ENCODE assay signal across 18 cellular contexts in the genomic region with DNA sequence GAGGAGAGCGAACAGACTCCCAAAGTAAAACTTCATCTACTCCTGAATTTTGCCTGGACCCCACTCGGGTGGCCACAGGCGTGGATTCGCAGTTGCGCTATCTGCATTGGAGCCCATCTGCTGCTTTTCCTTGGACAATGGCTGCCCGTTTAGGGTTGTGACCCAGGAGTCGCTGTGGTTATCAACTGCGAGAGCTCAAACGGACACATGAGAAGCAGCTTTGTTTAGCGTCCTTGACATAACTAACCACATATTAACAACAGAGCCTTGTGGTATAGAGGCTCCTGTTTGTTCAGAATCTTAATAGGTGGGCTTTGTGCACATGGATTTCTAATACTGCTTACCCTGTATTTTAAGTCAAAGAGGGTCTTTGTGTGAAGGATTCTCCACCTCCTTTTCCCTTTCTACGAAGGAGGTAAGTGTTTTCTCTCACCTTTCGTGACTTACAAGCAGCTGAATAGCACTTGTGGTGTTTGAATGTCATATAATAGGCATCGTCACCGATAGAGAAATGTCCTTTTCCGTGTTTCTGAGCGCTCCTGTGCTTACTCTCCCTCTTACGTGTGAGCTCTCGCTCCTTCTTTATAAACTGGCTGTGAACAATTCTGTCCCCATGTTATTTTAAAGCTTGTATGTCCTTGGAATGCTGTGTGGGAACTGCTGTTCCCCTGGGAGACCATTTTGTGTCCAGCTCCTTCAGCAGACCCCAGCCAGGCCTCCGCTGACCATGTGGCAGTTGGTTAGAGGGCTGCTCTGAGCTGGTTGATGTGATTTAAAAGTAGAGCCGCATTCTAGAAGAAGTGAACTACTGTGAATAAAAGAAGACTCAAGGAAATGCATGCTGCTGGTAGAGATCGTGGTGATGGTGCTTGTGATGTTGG.
"Had no signal": no experiment of that assay in that cellular context is flagged by ENCODE, and none has a peak within 500 bp of the region (broad histone marks: within the 10 kb centered on the region; RNA-seq: fewer than 3 reads in every experiment).

No MANE protein-coding gene starts in this region.

- ATAC-seq: activated CD4-positive, alpha-beta T cell treated with anti-CD3 and anti-CD28 coated beads for 36 hours; activated T-cell treated with anti-CD3 and anti-CD28 coated beads, Interleukin-2, amount 50 U/mL, for 72 hours; body of pancreas; left lobe of liver; psoas muscle had no signal

- H3K4me1 Mint-ChIP-seq: activated B cell treated with CpG ODN at 0.5 μM for 24 hours; activated CD4-positive, alpha-beta T cell treated with anti-CD3 and anti-CD28 coated beads for 36 hours; naive B cell had no signal

- H3K27ac Mint-ChIP-seq: activated B cell treated with CpG ODN at 0.5 μM for 24 hours; activated CD4-positive, alpha-beta memory T cell treated with anti-CD3 and anti-CD28 coated beads for 36 hours; activated CD4-positive, alpha-beta T cell treated with anti-CD3 and anti-CD28 coated beads for 36 hours; activated T-cell treated with anti-CD3 and anti-CD28 coated beads, Interleukin-2, amount 50 U/mL, for 72 hours; naive B cell had no signal

- DNase-seq: activated B cell treated with CpG ODN at 0.5 μM for 24 hours; activated CD4-positive, alpha-beta memory T cell treated with anti-CD3 and anti-CD28 coated beads for 36 hours; activated CD4-positive, alpha-beta T cell treated with anti-CD3 and anti-CD28 coated beads for 36 hours; activated effector memory CD4-positive, alpha-beta T cell treated with anti-CD3 and anti-CD28 coated beads, Interleukin-2, amount 50 U/mL, for 16 hours; activated naive CD4-positive, alpha-beta T cell treated with anti-CD3 and anti-CD28 coated beads, Interleukin-2, amount 50 U/mL, for 16 hours; activated T-cell treated with anti-CD3 and anti-CD28 coated beads, Interleukin-2, amount 50 U/mL, for 72 hours; anterior cingulate cortex; body of pancreas; effector CD4-positive, alpha-beta T cell; foreskin fibroblast; naive B cell; ovary; psoas muscle; stimulated activated CD4-positive, alpha-beta T cell treated with anti-CD3 and anti-CD28 coated beads, Interleukin-4, amount 100 ng/mL, for 24 hours; stimulated activated naive CD4-positive, alpha-beta T cell treated with Interleukin-2 at 50 U/mL for 16 hours; T-helper 9 cell; tibial artery had no signal

- H3K36me3 Mint-ChIP-seq: activated CD4-positive, alpha-beta memory T cell treated with anti-CD3 and anti-CD28 coated beads for 36 hours; naive B cell had no signal

- H3K27me3 Mint-ChIP-seq: activated B cell treated with CpG ODN at 0.5 μM for 24 hours; activated CD4-positive, alpha-beta memory T cell treated with anti-CD3 and anti-CD28 coated beads for 36 hours had no signal

- H3K4me3 Mint-ChIP-seq: activated B cell treated with CpG ODN at 0.5 μM for 24 hours; activated CD4-positive, alpha-beta memory T cell treated with anti-CD3 and anti-CD28 coated beads for 36 hours; activated CD4-positive, alpha-beta T cell treated with anti-CD3 and anti-CD28 coated beads for 36 hours; activated T-cell treated with anti-CD3 and anti-CD28 coated beads, Interleukin-2, amount 50 U/mL, for 72 hours; naive B cell had no signal

- H3K9me3 Mint-ChIP-seq: activated B cell treated with CpG ODN at 0.5 μM for 24 hours; activated CD4-positive, alpha-beta memory T cell treated with anti-CD3 and anti-CD28 coated beads for 36 hours; activated T-cell treated with anti-CD3 and anti-CD28 coated beads, Interleukin-2, amount 50 U/mL, for 72 hours had no signal
